8 cellular contexts compared by ENCODE assay signal in genomic region chr14:20631023-20631820, GRCh38. TPM values are rescaled to one million over a fixed set of nuclear protein-coding genes. Genes with fewer than 3 reads are reported as not detected.
DNase-seq lines count a peak whose midpoint lies in the region; TF ChIP-seq lines count a peak whose summit lies in the region.

No MANE protein-coding gene starts in this region.

- H3K27ac Mint-ChIP-seq in activated T-helper 1 cell treated with anti-CD3 and anti-CD28 coated beads, Interleukin-12 subunit alpha, Interleukin-12 subunit beta, Interleukin-2, Interleukin-4 antibody, amounts not matched to agents 30 ng/mL and 10 ng/mL and 1 ng/mL, durations not matched to agents 14 hours and 24 hours and 36 hours = peak overlapping the region; percentile 63
- no peak overlapping the region for H3K27ac Mint-ChIP-seq in osteocyte (ENCODE audit: unreplicated experiment)

- peaks cover 3% of the 10 kb centered on the region for H3K36me3 Mint-ChIP-seq in activated T-helper 1 cell treated with anti-CD3 and anti-CD28 coated beads, Interleukin-12 subunit alpha, Interleukin-12 subunit beta, Interleukin-2, Interleukin-4 antibody, amounts not matched to agents 30 ng/mL and 10 ng/mL and 1 ng/mL, durations not matched to agents 14 hours and 24 hours and 36 hours (ENCODE audit: low read depth)
- peaks cover 2% of the 10 kb centered on the region for H3K36me3 Mint-ChIP-seq in osteocyte (ENCODE audit: unreplicated experiment)

- H3K9me3 Mint-ChIP-seq in activated T-helper 1 cell treated with anti-CD3 and anti-CD28 coated beads, Interleukin-12 subunit alpha, Interleukin-12 subunit beta, Interleukin-2, Interleukin-4 antibody, amounts not matched to agents 30 ng/mL and 10 ng/mL and 1 ng/mL, durations not matched to agents 14 hours and 24 hours and 36 hours = peaks cover 4% of the 10 kb centered on the region
- H3K9me3 Mint-ChIP-seq in osteocyte (ENCODE audit: unreplicated experiment) = no peaks in the 10 kb centered on the region

- peaks cover 83% of the 10 kb centered on the region for H3K27me3 Mint-ChIP-seq in activated T-helper 1 cell treated with anti-CD3 and anti-CD28 coated beads, Interleukin-12 subunit alpha, Interleukin-12 subunit beta, Interleukin-2, Interleukin-4 antibody, amounts not matched to agents 30 ng/mL and 10 ng/mL and 1 ng/mL, durations not matched to agents 14 hours and 24 hours and 36 hours (ENCODE audit: insufficient read depth)
- H3K27me3 Mint-ChIP-seq in osteocyte (ENCODE audit: unreplicated experiment) = peaks cover 64% of the 10 kb centered on the region

- DNase-seq in NOMO-1 (lab: John Stamatoyannopoulos, UW; ENCODE audit: unreplicated experiment in 2 of 2) (peak; percentile 18 to 40), NOMO-1 treated with dmso at 0.1 percent for 144 hours (lab: John Stamatoyannopoulos, UW; ENCODE audit: unreplicated experiment) (no peak), NOMO-1 treated with DMSO at 0.1 percent for 48 hours (lab: John Stamatoyannopoulos, UW; ENCODE audit: unreplicated experiment) (peak; percentile 37), fibroblast of villous mesenchyme (ENCODE audit: low read depth) (peak; percentile 63), osteocyte (ENCODE audit: extremely low spot score, unreplicated experiment) (no peak), CD1c-positive myeloid dendritic cell (ENCODE audit: extremely low spot score) (no peak), mesenteric fat pad (ENCODE audit: low spot score) (no peak)
- DNase-seq in activated T-helper 1 cell treated with anti-CD3 and anti-CD28 coated beads, Interleukin-12 subunit alpha, Interleukin-12 subunit beta, Interleukin-2, Interleukin-4 antibody, amounts not matched to agents 30 ng/mL and 10 ng/mL and 1 ng/mL, durations not matched to agents 14 hours and 24 hours and 36 hours (ENCODE audit: low spot score) = no peak

- intact Hi-C loops in activated T-helper 1 cell treated with anti-CD3 and anti-CD28 coated beads, Interleukin-12 subunit alpha, Interleukin-12 subunit beta, Interleukin-2, Interleukin-4 antibody, amounts not matched to agents 30 ng/mL and 10 ng/mL and 1 ng/mL, durations not matched to agents 14 hours and 24 hours and 36 hours (cut with micrococcal nuclease) = loop anchor here (5.0 kb wide), 2 partner anchors 289 to 341 kb away; partner anchors contain the start of gene PARP2

- peak overlapping the region; percentile 85 for H3K4me3 Mint-ChIP-seq in activated T-helper 1 cell treated with anti-CD3 and anti-CD28 coated beads, Interleukin-12 subunit alpha, Interleukin-12 subunit beta, Interleukin-2, Interleukin-4 antibody, amounts not matched to agents 30 ng/mL and 10 ng/mL and 1 ng/mL, durations not matched to agents 14 hours and 24 hours and 36 hours
- H3K4me3 Mint-ChIP-seq in osteocyte (ENCODE audit: unreplicated experiment) = peak overlapping the region; percentile 67

- TF ChIP-seq CTCF in fibroblast of villous mesenchyme (IDR thresholded peaks at IDR 0.05; ENCODE audit: insufficient read depth, low read depth, low read length) (no peak), osteocyte (IDR thresholded peaks at IDR 0.05) (no peak)

- H3K4me3 ChIP-seq in fibroblast of villous mesenchyme (ENCODE audit: low read depth, low read length) = peak overlapping the region; percentile 47

- H3K4me1 Mint-ChIP-seq in activated T-helper 1 cell treated with anti-CD3 and anti-CD28 coated beads, Interleukin-12 subunit alpha, Interleukin-12 subunit beta, Interleukin-2, Interleukin-4 antibody, amounts not matched to agents 30 ng/mL and 10 ng/mL and 1 ng/mL, durations not matched to agents 14 hours and 24 hours and 36 hours (ENCODE audit: low read depth) = peaks cover 72% of the 10 kb centered on the region
- peaks cover 43% of the 10 kb centered on the region for H3K4me1 Mint-ChIP-seq in osteocyte (ENCODE audit: unreplicated experiment)

RNA-seq across cellular contexts. Expression of gene OR6S1, which starts 10.3 kb away (rescaled TPM):
- total RNA-seq in activated T-helper 1 cell treated with anti-CD3 and anti-CD28 coated beads, Interleukin-12 subunit alpha, Interleukin-12 subunit beta, Interleukin-2, Interleukin-4 antibody, amounts not matched to agents 30 ng/mL and 10 ng/mL and 1 ng/mL, durations not matched to agents 14 hours and 24 hours and 36 hours = not detected in 2 replicates
- not detected in 2 replicates for total RNA-seq in fibroblast of villous mesenchyme
- total RNA-seq in osteocyte = not detected in 2 replicates
- not detected for total RNA-seq in mesenteric fat pad

RNA-seq across cellular contexts. Expression of gene RNASE12, which starts 40.0 kb away (rescaled TPM):
- not detected in 2 replicates for total RNA-seq in activated T-helper 1 cell treated with anti-CD3 and anti-CD28 coated beads, Interleukin-12 subunit alpha, Interleukin-12 subunit beta, Interleukin-2, Interleukin-4 antibody, amounts not matched to agents 30 ng/mL and 10 ng/mL and 1 ng/mL, durations not matched to agents 14 hours and 24 hours and 36 hours
- total RNA-seq in fibroblast of villous mesenchyme (not detected in 2 replicates), osteocyte (not detected in 2 replicates), mesenteric fat pad (not detected)

RNA-seq across cellular contexts. Expression of gene RNASE11, which starts 43.4 kb away (rescaled TPM):
- not detected in 2 replicates for total RNA-seq in activated T-helper 1 cell treated with anti-CD3 and anti-CD28 coated beads, Interleukin-12 subunit alpha, Interleukin-12 subunit beta, Interleukin-2, Interleukin-4 antibody, amounts not matched to agents 30 ng/mL and 10 ng/mL and 1 ng/mL, durations not matched to agents 14 hours and 24 hours and 36 hours
- total RNA-seq in fibroblast of villous mesenchyme (not detected in 2 replicates), osteocyte (not detected in 2 replicates), mesenteric fat pad (not detected)

RNA-seq across cellular contexts. Expression of gene RNASE4, which starts 53.1 kb away (rescaled TPM):
- 0.34 and 0.39 TPM in 2 replicates for total RNA-seq in activated T-helper 1 cell treated with anti-CD3 and anti-CD28 coated beads, Interleukin-12 subunit alpha, Interleukin-12 subunit beta, Interleukin-2, Interleukin-4 antibody, amounts not matched to agents 30 ng/mL and 10 ng/mL and 1 ng/mL, durations not matched to agents 14 hours and 24 hours and 36 hours
- total RNA-seq in fibroblast of villous mesenchyme (6.9 and 7.4 TPM in 2 replicates), osteocyte (17.2 and 17.8 TPM in 2 replicates), mesenteric fat pad (67.0 TPM)

RNA-seq across cellular contexts. Expression of gene ANG, which starts 57.3 kb away (rescaled TPM):
- total RNA-seq in activated T-helper 1 cell treated with anti-CD3 and anti-CD28 coated beads, Interleukin-12 subunit alpha, Interleukin-12 subunit beta, Interleukin-2, Interleukin-4 antibody, amounts not matched to agents 30 ng/mL and 10 ng/mL and 1 ng/mL, durations not matched to agents 14 hours and 24 hours and 36 hours = 0.57 and 0.59 TPM in 2 replicates
- total RNA-seq in fibroblast of villous mesenchyme (1.7 and 4.5 TPM in 2 replicates), osteocyte (7.4 and 8.6 TPM in 2 replicates), mesenteric fat pad (38.9 TPM)

Comparison
In these comparisons a context has a peak if more than half of its experiments do, and no peak if none do; other contexts are left out.
1. DNase-seq: peak in NOMO-1 (2 of 2), NOMO-1 treated with DMSO at 0.1 percent for 48 hours (single experiment) and fibroblast of villous mesenchyme (single experiment); none in NOMO-1 treated with dmso at 0.1 percent for 144 hours (single experiment), activated T-helper 1 cell treated with anti-CD3 and anti-CD28 coated beads, Interleukin-12 subunit alpha, Interleukin-12 subunit beta, Interleukin-2, Interleukin-4 antibody, amounts not matched to agents 30 ng/mL and 10 ng/mL and 1 ng/mL, durations not matched to agents 14 hours and 24 hours and 36 hours (single experiment), osteocyte (single experiment), CD1c-positive myeloid dendritic cell (single experiment) and mesenteric fat pad (single experiment).